Comparison of ENCODE assay signal across 36 cellular contexts in the genomic region with DNA sequence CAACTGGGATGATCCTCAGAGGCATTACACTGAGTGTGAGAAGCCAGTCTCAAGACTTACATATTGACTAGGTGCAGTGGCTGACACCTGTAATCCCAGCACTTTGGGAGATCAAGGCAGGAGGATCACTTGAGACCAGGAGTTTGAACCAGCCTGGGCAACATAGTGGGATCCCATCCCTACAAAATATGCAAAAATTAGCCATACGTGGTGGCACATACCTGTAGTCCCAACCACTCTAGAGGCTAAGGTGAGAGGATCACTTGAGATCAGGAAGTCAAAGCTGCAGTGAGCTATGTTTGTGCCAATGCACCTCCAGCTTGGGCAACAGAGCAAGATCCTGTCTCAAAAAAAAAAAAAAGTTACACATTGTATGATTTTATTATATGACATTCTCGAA.
"Had no signal": no experiment of that assay in that cellular context is flagged by ENCODE, and none has a peak within 500 bp of the region (broad histone marks: within the 10 kb centered on the region; RNA-seq: fewer than 3 reads in every experiment).

No MANE protein-coding gene starts in this region.

- FAIRE-seq: bronchial epithelial cell, TTC549 had no signal

- ATAC-seq: activated CD4-positive, alpha-beta T cell treated with anti-CD3 and anti-CD28 coated beads for 36 hours; activated CD4-positive, CD25-positive, alpha-beta regulatory T cell treated with anti-CD3 and anti-CD28 coated beads, Interleukin-2, amount 50 U/mL, for 24 hours; activated CD8-positive, alpha-beta memory T cell treated with anti-CD3 and anti-CD28 coated beads, Interleukin-2, amount 10 ng/mL, durations not matched to agents 7 days and 5 days; activated CD8-positive, alpha-beta T cell treated with anti-CD3 and anti-CD28 coated beads, Interleukin-2, amount 10 ng/mL, durations not matched to agents 7 days and 5 days; activated naive CD8-positive, alpha-beta T cell treated with anti-CD3 and anti-CD28 coated beads, Interleukin-2, amount 50 U/mL, for 24 hours had no signal

- H3K27ac ChIP-seq: ascending aorta, cardiac muscle cell, VCaP had no signal

- DNase-seq: activated CD4-positive, alpha-beta memory T cell treated with anti-CD3 and anti-CD28 coated beads, Interleukin-2, amount 10 ng/mL, durations not matched to agents 7 days and 5 days; activated CD4-positive, alpha-beta T cell treated with anti-CD3 and anti-CD28 coated beads for 1 hour; activated CD4-positive, alpha-beta T cell treated with anti-CD3 and anti-CD28 coated beads for 36 hours; activated CD4-positive, alpha-beta T cell treated with anti-CD3 and anti-CD28 coated beads for 48 hours; activated CD4-positive, alpha-beta T cell treated with anti-CD3 and anti-CD28 coated beads, Interleukin-2, amount 10 ng/mL, durations not matched to agents 7 days and 5 days; activated CD4-positive, alpha-beta T cell treated with anti-CD3 and anti-CD28 coated beads, Interleukin-2, amount 50 U/mL, for 48 hours; activated CD4-positive, CD25-positive, alpha-beta regulatory T cell; activated CD8-positive, alpha-beta memory T cell treated with anti-CD3 and anti-CD28 coated beads, Interleukin-2, amount 10 ng/mL, durations not matched to agents 7 days and 5 days; activated CD8-positive, alpha-beta memory T cell treated with anti-CD3 and anti-CD28 coated beads, Interleukin-2, amount 50 U/mL, for 48 hours; activated CD8-positive, alpha-beta T cell treated with anti-CD3 and anti-CD28 coated beads, Interleukin-2, amount 10 ng/mL, durations not matched to agents 7 days and 5 days; activated effector memory CD4-positive, alpha-beta T cell treated with Interleukin-2 at 50 U/mL for 16 hours; activated gamma-delta T cell; activated naive CD4-positive, alpha-beta T cell treated with anti-CD3 and anti-CD28 coated beads, Interleukin-2, amount 10 ng/mL, durations not matched to agents 7 days and 5 days; activated naive CD4-positive, alpha-beta T cell treated with Interleukin-2 at 50 U/mL for 16 hours; activated naive CD8-positive, alpha-beta T cell treated with anti-CD3 and anti-CD28 coated beads, Interleukin-2, amount 10 ng/mL, durations not matched to agents 7 days and 5 days; activated naive CD8-positive, alpha-beta T cell treated with anti-CD3 and anti-CD28 coated beads, Interleukin-2, amount 50 U/mL, for 24 hours; activated T-cell treated with anti-CD3 and anti-CD28 coated beads, Interleukin-2, amount 50 U/mL, for 24 hours; activated T-cell treated with anti-CD3 and anti-CD28 coated beads, Interleukin-2, amount 50 U/mL, for 48 hours; amygdala; anterior cingulate cortex; central memory CD4-positive, alpha-beta T cell; T-helper 1 cell; T-helper 2 cell; T-helper 9 cell had no signal

- H3K36me3 ChIP-seq: ascending aorta, cardiac muscle cell had no signal

- H3K9me3 Mint-ChIP-seq: activated CD4-positive, alpha-beta memory T cell treated with anti-CD3 and anti-CD28 coated beads, Interleukin-2, amount 10 ng/mL, durations not matched to agents 7 days and 5 days; activated CD4-positive, alpha-beta T cell treated with anti-CD3 and anti-CD28 coated beads, Interleukin-2, amount 10 ng/mL, durations not matched to agents 7 days and 5 days; activated naive CD4-positive, alpha-beta T cell treated with anti-CD3 and anti-CD28 coated beads, Interleukin-2, amount 10 ng/mL, durations not matched to agents 7 days and 5 days; activated naive CD4-positive, alpha-beta T cell treated with anti-CD3 and anti-CD28 coated beads, Interleukin-2, amount 50 U/mL, for 24 hours; activated naive CD8-positive, alpha-beta T cell treated with anti-CD3 and anti-CD28 coated beads, Interleukin-2, amount 10 ng/mL, durations not matched to agents 7 days and 5 days; activated naive CD8-positive, alpha-beta T cell treated with anti-CD3 and anti-CD28 coated beads, Interleukin-2, amount 50 U/mL, for 24 hours; activated T-cell treated with anti-CD3 and anti-CD28 coated beads, Interleukin-2, amount 50 U/mL, for 24 hours; activated T-helper 2 cell treated with anti-CD3 and anti-CD28 coated beads, Interferon-gamma antibody, Interleukin-2, Interleukin-4, amounts not matched to agents 10 μg/mL and 5 μg/mL and 100 μg/mL, durations not matched to agents 14 hours and 24 hours and 36 hours; T-helper 1 cell treated with Interleukin-12 subunit alpha and Interleukin-12 subunit beta and Interleukin-4 antibody, amounts not matched to agents 30 μg/mL and 1 μg/mL, for 36 hours; T-helper 2 cell treated with Interferon-gamma antibody and Interleukin-4, amounts not matched to agents 5 μg/mL and 100 μg/mL, for 36 hours had no signal

- H3K4me1 ChIP-seq: ascending aorta had no signal

- H3K27ac Mint-ChIP-seq: activated CD4-positive, alpha-beta memory T cell treated with anti-CD3 and anti-CD28 coated beads, Interleukin-2, amount 10 ng/mL, durations not matched to agents 7 days and 5 days; activated CD4-positive, alpha-beta T cell treated with anti-CD3 and anti-CD28 coated beads for 36 hours; activated CD4-positive, alpha-beta T cell treated with anti-CD3 and anti-CD28 coated beads, Interleukin-2, amount 10 ng/mL, durations not matched to agents 7 days and 5 days; activated CD8-positive, alpha-beta memory T cell treated with anti-CD3 and anti-CD28 coated beads, Interleukin-2, amount 10 ng/mL, durations not matched to agents 7 days and 5 days; activated CD8-positive, alpha-beta T cell treated with anti-CD3 and anti-CD28 coated beads, Interleukin-2, amount 10 ng/mL, durations not matched to agents 7 days and 5 days; activated naive CD4-positive, alpha-beta T cell treated with anti-CD3 and anti-CD28 coated beads, Interleukin-2, amount 10 ng/mL, durations not matched to agents 7 days and 5 days; activated naive CD4-positive, alpha-beta T cell treated with anti-CD3 and anti-CD28 coated beads, Interleukin-2, amount 50 U/mL, for 24 hours; activated naive CD8-positive, alpha-beta T cell; activated naive CD8-positive, alpha-beta T cell treated with anti-CD3 and anti-CD28 coated beads, Interleukin-2, amount 10 ng/mL, durations not matched to agents 7 days and 5 days; activated naive CD8-positive, alpha-beta T cell treated with anti-CD3 and anti-CD28 coated beads, Interleukin-2, amount 50 U/mL, for 24 hours; activated T-cell treated with anti-CD3 and anti-CD28 coated beads, Interleukin-2, amount 50 U/mL, for 24 hours; activated T-helper 2 cell treated with anti-CD3 and anti-CD28 coated beads, Interferon-gamma antibody, Interleukin-2, Interleukin-4, amounts not matched to agents 10 μg/mL and 5 μg/mL and 100 μg/mL, durations not matched to agents 14 hours and 24 hours and 36 hours; brain; T-helper 1 cell treated with Interleukin-12 subunit alpha and Interleukin-12 subunit beta and Interleukin-4 antibody, amounts not matched to agents 30 μg/mL and 1 μg/mL, for 36 hours; T-helper 2 cell treated with Interferon-gamma antibody and Interleukin-4, amounts not matched to agents 5 μg/mL and 100 μg/mL, for 36 hours had no signal

- H3K4me1 Mint-ChIP-seq: activated CD4-positive, alpha-beta memory T cell treated with anti-CD3 and anti-CD28 coated beads, Interleukin-2, amount 10 ng/mL, durations not matched to agents 7 days and 5 days; activated CD4-positive, alpha-beta T cell treated with anti-CD3 and anti-CD28 coated beads for 36 hours; activated CD4-positive, alpha-beta T cell treated with anti-CD3 and anti-CD28 coated beads, Interleukin-2, amount 10 ng/mL, durations not matched to agents 7 days and 5 days; activated naive CD4-positive, alpha-beta T cell treated with anti-CD3 and anti-CD28 coated beads, Interleukin-2, amount 10 ng/mL, durations not matched to agents 7 days and 5 days; activated naive CD4-positive, alpha-beta T cell treated with anti-CD3 and anti-CD28 coated beads, Interleukin-2, amount 50 U/mL, for 24 hours; activated naive CD8-positive, alpha-beta T cell treated with anti-CD3 and anti-CD28 coated beads, Interleukin-2, amount 10 ng/mL, durations not matched to agents 7 days and 5 days; activated naive CD8-positive, alpha-beta T cell treated with anti-CD3 and anti-CD28 coated beads, Interleukin-2, amount 50 U/mL, for 24 hours; brain had no signal

- H3K4me3 ChIP-seq: ascending aorta, cardiac muscle cell had no signal

- H3K4me3 Mint-ChIP-seq: activated CD4-positive, alpha-beta memory T cell treated with anti-CD3 and anti-CD28 coated beads, Interleukin-2, amount 10 ng/mL, durations not matched to agents 7 days and 5 days; activated CD4-positive, alpha-beta T cell treated with anti-CD3 and anti-CD28 coated beads for 36 hours; activated CD4-positive, alpha-beta T cell treated with anti-CD3 and anti-CD28 coated beads, Interleukin-2, amount 10 ng/mL, durations not matched to agents 7 days and 5 days; activated CD8-positive, alpha-beta memory T cell treated with anti-CD3 and anti-CD28 coated beads, Interleukin-2, amount 10 ng/mL, durations not matched to agents 7 days and 5 days; activated CD8-positive, alpha-beta T cell treated with anti-CD3 and anti-CD28 coated beads, Interleukin-2, amount 10 ng/mL, durations not matched to agents 7 days and 5 days; activated naive CD4-positive, alpha-beta T cell treated with anti-CD3 and anti-CD28 coated beads, Interleukin-2, amount 10 ng/mL, durations not matched to agents 7 days and 5 days; activated naive CD4-positive, alpha-beta T cell treated with anti-CD3 and anti-CD28 coated beads, Interleukin-2, amount 50 U/mL, for 24 hours; activated naive CD8-positive, alpha-beta T cell; activated naive CD8-positive, alpha-beta T cell treated with anti-CD3 and anti-CD28 coated beads, Interleukin-2, amount 10 ng/mL, durations not matched to agents 7 days and 5 days; activated naive CD8-positive, alpha-beta T cell treated with anti-CD3 and anti-CD28 coated beads, Interleukin-2, amount 50 U/mL, for 24 hours; activated T-cell treated with anti-CD3 and anti-CD28 coated beads, Interleukin-2, amount 50 U/mL, for 24 hours; brain; T-helper 1 cell treated with Interleukin-12 subunit alpha and Interleukin-12 subunit beta and Interleukin-4 antibody, amounts not matched to agents 30 μg/mL and 1 μg/mL, for 36 hours; T-helper 2 cell treated with Interferon-gamma antibody and Interleukin-4, amounts not matched to agents 5 μg/mL and 100 μg/mL, for 36 hours had no signal

- H3K9me3 ChIP-seq: ascending aorta had no signal

- H3K27me3 ChIP-seq: ascending aorta, cardiac muscle cell had no signal

- H3K36me3 Mint-ChIP-seq: activated CD8-positive, alpha-beta memory T cell treated with anti-CD3 and anti-CD28 coated beads, Interleukin-2, amount 10 ng/mL, durations not matched to agents 7 days and 5 days; activated naive CD4-positive, alpha-beta T cell treated with anti-CD3 and anti-CD28 coated beads, Interleukin-2, amount 10 ng/mL, durations not matched to agents 7 days and 5 days; activated naive CD4-positive, alpha-beta T cell treated with anti-CD3 and anti-CD28 coated beads, Interleukin-2, amount 50 U/mL, for 24 hours; activated naive CD8-positive, alpha-beta T cell; brain had no signal

- H3K27me3 Mint-ChIP-seq: activated naive CD8-positive, alpha-beta T cell had no signal
